ENCODE assay signal across 10 cellular contexts in the genomic region with DNA sequence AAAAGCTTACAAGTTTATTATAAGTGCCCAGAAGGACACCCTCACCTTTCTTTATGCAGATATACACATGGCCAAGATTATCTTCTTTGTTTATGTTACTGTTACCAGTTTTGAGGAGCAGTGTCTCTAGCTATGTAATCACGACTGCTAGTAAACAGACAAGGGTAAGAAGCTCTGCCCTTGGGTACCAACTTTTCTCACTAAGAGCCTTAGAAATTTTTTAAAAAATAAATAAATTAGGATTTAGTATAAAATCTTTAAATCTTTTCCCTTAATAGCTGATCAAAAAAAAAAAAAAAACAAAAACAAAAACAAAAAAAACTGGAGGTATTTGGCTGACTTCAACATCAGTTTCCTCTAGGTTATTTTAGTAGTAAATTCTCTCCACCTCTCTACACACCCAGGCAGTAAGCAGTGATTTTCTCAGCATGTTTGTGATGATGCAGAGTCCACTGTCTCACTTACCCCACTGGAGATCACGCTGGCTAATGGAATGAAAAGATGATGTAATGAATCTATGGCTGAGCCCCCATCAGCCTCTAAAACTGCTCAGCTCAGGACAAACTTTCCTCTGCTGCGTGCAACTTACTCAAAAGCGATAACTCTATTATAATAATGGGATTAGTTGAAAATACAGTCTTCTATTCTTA.
A peak's percentile ranks its signal among the peaks of the same experiment; 100 is the strongest.
DNase-seq lines count a peak whose midpoint lies in the region; ATAC-seq and TF ChIP-seq lines count a peak whose summit lies in the region.
"Had no signal": no experiment of that assay in that cellular context is flagged by ENCODE, and none has a peak within 500 bp of the region (broad histone marks: within the 10 kb centered on the region; RNA-seq: fewer than 3 reads in every experiment).

No MANE protein-coding gene starts in this region.

- DNase-seq in activated T-cell treated with anti-CD3 and anti-CD28 coated beads, Interleukin-2, amount 50 U/mL, for 72 hours, result no peak
- no peak for DNase-seq in activated T-cell treated with anti-CD3 and anti-CD28 coated beads, Interleukin-2, amount 50 U/mL, for 1 hour
- DNase-seq in cardiac fibroblast (ENCODE audit: low read depth in 2 of 2) (peak; percentile 31 to 43), left colon (no peak), type B pancreatic cell (ENCODE audit: extremely low spot score, unreplicated experiment) (no peak), NCI-H2029 (lab: John Stamatoyannopoulos, UW) (no peak)
- no peak for DNase-seq in stimulated activated CD4-positive, alpha-beta T cell treated with anti-CD3 and anti-CD28 coated beads, Interleukin-4, amount 100 ng/mL, for 24 hours

- no peak overlapping the region for H3K27ac Mint-ChIP-seq in activated T-cell treated with anti-CD3 and anti-CD28 coated beads, Interleukin-2, amount 50 U/mL, for 72 hours
- peak overlapping the region; percentile 5 for H3K27ac Mint-ChIP-seq in type B pancreatic cell
- H3K27ac Mint-ChIP-seq: B cell had no signal

- H3K4me1 Mint-ChIP-seq in activated T-cell treated with anti-CD3 and anti-CD28 coated beads, Interleukin-2, amount 50 U/mL, for 72 hours (ENCODE audit: low read depth), result peaks cover 44% of the 10 kb centered on the region
- peaks cover 19% of the 10 kb centered on the region for H3K4me1 Mint-ChIP-seq in type B pancreatic cell (ENCODE audit: unreplicated experiment)

- no peaks in the 10 kb centered on the region for H3K9me3 Mint-ChIP-seq in activated T-cell treated with anti-CD3 and anti-CD28 coated beads, Interleukin-2, amount 50 U/mL, for 72 hours
- no peaks in the 10 kb centered on the region for H3K9me3 Mint-ChIP-seq in type B pancreatic cell

- no peaks in the 10 kb centered on the region for H3K36me3 Mint-ChIP-seq in activated T-cell treated with anti-CD3 and anti-CD28 coated beads, Interleukin-2, amount 50 U/mL, for 72 hours (ENCODE audit: insufficient read depth in 2 of 2)
- peaks cover 5% of the 10 kb centered on the region for H3K36me3 Mint-ChIP-seq in type B pancreatic cell

- no peak for ATAC-seq in activated T-cell treated with anti-CD3 and anti-CD28 coated beads, Interleukin-2, amount 50 U/mL, for 72 hours (replicated peaks in 1 of 2)
- ATAC-seq in left colon, result peak; percentile 28
- ATAC-seq in GM18907 (IDR thresholded peaks at IDR 0.05; ENCODE audit: unreplicated experiment), result no peak

- no peak overlapping the region for H3K4me3 ChIP-seq in cardiac fibroblast (replicated peaks in 1 of 2; ENCODE audit: low read depth in 2 of 2, low read length in 2 of 2)
- H3K4me3 ChIP-seq: body of pancreas had no signal

- H3K4me3 Mint-ChIP-seq in activated T-cell treated with anti-CD3 and anti-CD28 coated beads, Interleukin-2, amount 50 U/mL, for 72 hours, result peak overlapping the region; percentile 8 to 76
- no peak overlapping the region for H3K4me3 Mint-ChIP-seq in type B pancreatic cell
- H3K4me3 Mint-ChIP-seq: B cell had no signal

- intact Hi-C loops in left colon (cut with DNase I, micrococcal nuclease), result no loop called here

- H3K27me3 Mint-ChIP-seq in activated T-cell treated with anti-CD3 and anti-CD28 coated beads, Interleukin-2, amount 50 U/mL, for 72 hours (ENCODE audit: low read depth), result no peaks in the 10 kb centered on the region
- no peaks in the 10 kb centered on the region for H3K27me3 Mint-ChIP-seq in type B pancreatic cell
- H3K27me3 Mint-ChIP-seq: B cell had no signal

- no peak for TF ChIP-seq CTCF in cardiac fibroblast (IDR thresholded peaks at IDR 0.05; ENCODE audit: low read depth, low read length)
- no peak for TF ChIP-seq CTCF in type B pancreatic cell (conservative IDR thresholded peaks at IDR 0.05)

Comparison
In these comparisons a context has a peak if more than half of its experiments do, and no peak if none do; other contexts are left out.
1. DNase-seq: peak in cardiac fibroblast (2 of 2); none in activated T-cell treated with anti-CD3 and anti-CD28 coated beads, Interleukin-2, amount 50 U/mL, for 72 hours (0 of 2), activated T-cell treated with anti-CD3 and anti-CD28 coated beads, Interleukin-2, amount 50 U/mL, for 1 hour (single experiment), left colon (0 of 2), type B pancreatic cell (single experiment), stimulated activated CD4-positive, alpha-beta T cell treated with anti-CD3 and anti-CD28 coated beads, Interleukin-4, amount 100 ng/mL, for 24 hours (single experiment) and NCI-H2029 (single experiment).